Comparison of ENCODE assay signal across 28 cellular contexts in the genomic region with DNA sequence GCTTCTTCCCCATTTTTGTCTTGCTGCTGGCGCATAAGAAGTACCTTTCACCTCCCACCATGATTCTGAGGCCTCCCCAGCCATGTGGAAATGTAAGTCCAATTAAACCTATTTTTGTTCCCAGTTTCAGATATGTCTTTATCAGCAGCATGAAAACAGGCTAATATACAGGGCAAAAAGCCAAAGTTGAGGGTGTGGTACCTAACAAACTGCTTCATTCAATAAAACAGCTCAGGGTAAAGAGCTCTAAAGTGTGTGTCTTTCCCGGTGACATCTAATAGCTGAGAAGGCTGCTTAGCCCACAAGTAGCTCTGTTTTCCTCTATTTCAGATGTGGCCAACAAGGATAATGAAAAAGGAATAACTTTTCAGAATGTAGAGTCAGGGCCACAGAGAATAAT.
"Had no signal": no experiment of that assay in that cellular context is flagged by ENCODE, and none has a peak within 500 bp of the region (broad histone marks: within the 10 kb centered on the region; RNA-seq: fewer than 3 reads in every experiment).

No MANE protein-coding gene starts in this region.

- H3K27ac Mint-ChIP-seq: activated B cell treated with CpG ODN at 0.5 μM for 24 hours; activated CD8-positive, alpha-beta T cell treated with anti-CD3 and anti-CD28 coated beads for 36 hours; activated naive CD8-positive, alpha-beta T cell; activated T-helper 17 cell treated with anti-CD3 and anti-CD28 coated beads, Interleukin-2, amount 50 U/mL, for 72 hours; dendritic cell treated with granulocyte-macrophage colony-stimulating factor and Interleukin-4, amounts not matched to agents 40 ng/mL and 50 ng/mL, for 4 days; endodermal cell had no signal

- H3K36me3 Mint-ChIP-seq: activated naive CD8-positive, alpha-beta T cell had no signal

- H3K27me3 ChIP-seq: brain microvascular endothelial cell had no signal

- H3K4me3 Mint-ChIP-seq: activated B cell treated with CpG ODN at 0.5 μM for 24 hours; activated CD8-positive, alpha-beta T cell treated with anti-CD3 and anti-CD28 coated beads for 36 hours; activated naive CD8-positive, alpha-beta T cell; activated T-cell treated with anti-CD3 and anti-CD28 coated beads, Interleukin-2, amount 50 U/mL, for 4 hours; activated T-helper 17 cell treated with anti-CD3 and anti-CD28 coated beads, Interleukin-2, amount 50 U/mL, for 72 hours; central memory CD8-positive, alpha-beta T cell; dendritic cell treated with granulocyte-macrophage colony-stimulating factor and Interleukin-4, amounts not matched to agents 40 ng/mL and 50 ng/mL, for 4 days; endodermal cell had no signal

- H3K9me3 Mint-ChIP-seq: activated B cell treated with CpG ODN at 0.5 μM for 24 hours; activated CD8-positive, alpha-beta T cell treated with anti-CD3 and anti-CD28 coated beads for 36 hours; activated T-cell treated with anti-CD3 and anti-CD28 coated beads, Interleukin-2, amount 50 U/mL, for 4 hours; activated T-helper 17 cell treated with anti-CD3 and anti-CD28 coated beads, Interleukin-2, amount 50 U/mL, for 72 hours; central memory CD8-positive, alpha-beta T cell; dendritic cell treated with granulocyte-macrophage colony-stimulating factor and Interleukin-4, amounts not matched to agents 40 ng/mL and 50 ng/mL, for 4 days; endodermal cell had no signal

- H3K4me1 ChIP-seq: esophagus muscularis mucosa, gastroesophageal sphincter, heart right ventricle had no signal

- H3K9me3 ChIP-seq: esophagus muscularis mucosa, gastroesophageal sphincter, heart right ventricle had no signal

- H3K4me3 ChIP-seq: coronary artery, dorsolateral prefrontal cortex, esophagus muscularis mucosa, gastroesophageal sphincter, heart right ventricle had no signal

- H3K27ac ChIP-seq: brain microvascular endothelial cell, coronary artery, dorsolateral prefrontal cortex, esophagus muscularis mucosa, gastroesophageal sphincter, heart right ventricle, VCaP had no signal

- ATAC-seq: activated CD4-positive, CD25-positive, alpha-beta regulatory T cell treated with anti-CD3 and anti-CD28 coated beads, Interleukin-2, amount 50 U/mL, for 24 hours; activated CD8-positive, alpha-beta T cell treated with anti-CD3 and anti-CD28 coated beads for 36 hours; activated T-cell treated with anti-CD3 and anti-CD28 coated beads, Interleukin-2, amount 50 U/mL, for 4 hours; gastroesophageal sphincter; heart right ventricle had no signal

- DNase-seq: activated B cell treated with CpG ODN at 0.5 μM for 24 hours; activated CD4-positive, alpha-beta T cell treated with anti-CD3 and anti-CD28 coated beads for 48 hours; activated CD4-positive, alpha-beta T cell treated with anti-CD3 and anti-CD28 coated beads, Interleukin-2, amount 50 U/mL, for 1 hour; activated CD4-positive, alpha-beta T cell treated with anti-CD3 and anti-CD28 coated beads, Interleukin-2, amount 50 U/mL, for 48 hours; activated CD8-positive, alpha-beta memory T cell treated with anti-CD3 and anti-CD28 coated beads for 24 hours; activated CD8-positive, alpha-beta T cell treated with anti-CD3 and anti-CD28 coated beads for 36 hours; activated effector memory CD4-positive, alpha-beta T cell treated with Interleukin-2 at 50 U/mL for 16 hours; activated gamma-delta T cell treated with Interleukin-2 at 50 U/mL for 16 hours; activated naive CD4-positive, alpha-beta T cell treated with anti-CD3 and anti-CD28 coated beads, Interleukin-2, amount 50 U/mL, for 16 hours; activated naive CD4-positive, alpha-beta T cell treated with Interleukin-2 at 50 U/mL for 16 hours; activated T-cell treated with anti-CD3 and anti-CD28 coated beads, Interleukin-2, amount 50 U/mL, for 4 hours; amniotic stem cell; anterior cingulate cortex; brain microvascular endothelial cell; dorsolateral prefrontal cortex; effector memory CD4-positive, alpha-beta T cell; endodermal cell; foreskin melanocyte; heart right ventricle had no signal

- H3K4me1 Mint-ChIP-seq: activated B cell treated with CpG ODN at 0.5 μM for 24 hours; activated T-helper 17 cell treated with anti-CD3 and anti-CD28 coated beads, Interleukin-2, amount 50 U/mL, for 72 hours; central memory CD8-positive, alpha-beta T cell had no signal

- H3K36me3 ChIP-seq: brain microvascular endothelial cell, esophagus muscularis mucosa, gastroesophageal sphincter, heart right ventricle had no signal
